ENCODE assay signal across 27 cellular contexts in genomic region chr6:141653590-141653989, GRCh38.
DNase-seq lines count a peak whose midpoint lies in the region; ATAC-seq, FAIRE-seq and TF ChIP-seq lines count a peak whose summit lies in the region.
"Had no signal": no experiment of that assay in that cellular context is flagged by ENCODE, and none has a peak within 500 bp of the region (broad histone marks: within the 10 kb centered on the region; RNA-seq: fewer than 3 reads in every experiment).

No MANE protein-coding gene starts in this region.

- DNase-seq in NCI-H2196 (lab: John Stamatoyannopoulos, UW; ENCODE audit: unreplicated experiment) (peak; percentile 1), NCI-H2196 treated with DMSO at 0.1 percent for 48 hours (lab: John Stamatoyannopoulos, UW; ENCODE audit: unreplicated experiment) (no peak), GM23248 (peak; percentile 6), NCI-H2171 treated with DMSO at 0.1 percent for 48 hours (lab: John Stamatoyannopoulos, UW) (peak; percentile 42), erythroblast (lab: John Stamatoyannopoulos, UW) (peak; percentile 1 to 15), GM12891 (ENCODE audit: insufficient read length, low spot score) (no peak)
- DNase-seq: activated B cell treated with CpG ODN at 0.5 μM for 24 hours; activated CD4-positive, alpha-beta T cell treated with anti-CD3 and anti-CD28 coated beads, Interleukin-2, amount 50 U/mL, for 48 hours; effector CD8-positive, alpha-beta T cell; gastrocnemius medialis; GDM1; HCEC 1CT; Karpas-422; NCI-H187; NCI-H446 treated with DMSO at 0.1 percent for 48 hours; psoas muscle had no signal

- no peak for FAIRE-seq in GM12891 (lab: Jason Lieb, UNC)
- FAIRE-seq: D721Med, keratinocyte, urothelium cell line had no signal

- WGBS in GM23248 (ENCODE audit: low coverage in 1 of 2, low lambda C conversion rate in 2 of 2, missing lambda C conversion rate in 2 of 2), 2 experiments = 44 to 56% methylated on average over 1 of the region's 1 CpG

- no peak overlapping the region for H3K4me3 ChIP-seq in GM23248
- H3K4me3 ChIP-seq: gastrocnemius medialis, lung, psoas muscle, suprapubic skin had no signal

- no peaks in the 10 kb centered on the region for H3K27me3 ChIP-seq in GM23248 (replicated peaks; ENCODE audit: insufficient read depth)
- H3K27me3 ChIP-seq: gastrocnemius medialis, suprapubic skin had no signal

- H4K20me1 ChIP-seq in GM23248 (ENCODE audit: insufficient read depth) = no peaks in the 10 kb centered on the region

- TF ChIP-seq POLR2A in erythroblast (IDR thresholded peaks at IDR 0.05; ENCODE audit: low read length) (no peak), GM12891 (IDR thresholded peaks at IDR 0.05; ENCODE audit: low read depth, low read length) (no peak)

- H3K9me2 ChIP-seq in GM23248 (ENCODE audit: insufficient read depth) = no peaks in the 10 kb centered on the region

- H3K27ac ChIP-seq in GM23248 = no peak overlapping the region
- H3K27ac ChIP-seq: C4-2B, gastrocnemius medialis, psoas muscle, RWPE1, suprapubic skin had no signal

- H3K9ac ChIP-seq in GM23248 = no peak overlapping the region

- no peak for ATAC-seq in GM18519 (IDR thresholded peaks at IDR 0.05; ENCODE audit: low FRiP score, unreplicated experiment)
- no peak for ATAC-seq in HG03457 (IDR thresholded peaks at IDR 0.05; ENCODE audit: unreplicated experiment)
- ATAC-seq: esophagus mucosa, gastrocnemius medialis, psoas muscle, SK-N-SH treated with all-trans-retinoic acid at 6 μM for 48 hours had no signal

- no peak overlapping the region for H2AFZ ChIP-seq in GM23248

- H3K79me2 ChIP-seq in GM23248 (ENCODE audit: insufficient read depth) = no peaks in the 10 kb centered on the region

- H3K9me3 ChIP-seq in GM23248 (ENCODE audit: low read depth) = no peaks in the 10 kb centered on the region
- H3K9me3 ChIP-seq: gastrocnemius medialis, psoas muscle, suprapubic skin had no signal

- H3K4me1 ChIP-seq in GM23248 (ENCODE audit: insufficient read depth) = no peaks in the 10 kb centered on the region
- H3K4me1 ChIP-seq: gastrocnemius medialis, psoas muscle, suprapubic skin had no signal

- no peak overlapping the region for H3K4me2 ChIP-seq in GM23248 (ENCODE audit: unreplicated experiment)

- no peaks in the 10 kb centered on the region for H3K36me3 ChIP-seq in GM23248 (ENCODE audit: low read depth)
- H3K36me3 ChIP-seq: gastrocnemius medialis, suprapubic skin had no signal

- in situ Hi-C loops in GM23248 (cut with MboI) = no loop called here

- no peaks in the 10 kb centered on the region for H3F3A ChIP-seq in GM23248 (ENCODE audit: insufficient read depth)

TF ChIP-seq in GM12891, 5 proteins besides CTCF, POLR2A, EP300 and RAD21:
- no peak for TF ChIP-seq TAF1 (IDR thresholded peaks at IDR 0.05; ENCODE audit: low read depth, low read length)
- TF ChIP-seq POU2F2 (IDR thresholded peaks at IDR 0.05; ENCODE audit: low read depth, low read length) = no peak
- TF ChIP-seq POLR2AphosphoS5 (IDR thresholded peaks at IDR 0.05; ENCODE audit: low read depth, low read length) = no peak
- no peak for TF ChIP-seq SPI1 (IDR thresholded peaks at IDR 0.05; ENCODE audit: low read depth, low read length)
- no peak for TF ChIP-seq PAX5 (IDR thresholded peaks at IDR 0.05; ENCODE audit: insufficient read depth, low read length, severe bottlenecking)

Comparison
In these comparisons a context has a peak if more than half of its experiments do, and no peak if none do; other contexts are left out.
1. DNase-seq: peak in NCI-H2196 (single experiment), GM23248 (single experiment), NCI-H2171 treated with DMSO at 0.1 percent for 48 hours (single experiment) and erythroblast (2 of 2); none in NCI-H2196 treated with DMSO at 0.1 percent for 48 hours (single experiment) and GM12891 (single experiment).